8 cellular contexts compared by ENCODE assay signal in the genomic region with DNA sequence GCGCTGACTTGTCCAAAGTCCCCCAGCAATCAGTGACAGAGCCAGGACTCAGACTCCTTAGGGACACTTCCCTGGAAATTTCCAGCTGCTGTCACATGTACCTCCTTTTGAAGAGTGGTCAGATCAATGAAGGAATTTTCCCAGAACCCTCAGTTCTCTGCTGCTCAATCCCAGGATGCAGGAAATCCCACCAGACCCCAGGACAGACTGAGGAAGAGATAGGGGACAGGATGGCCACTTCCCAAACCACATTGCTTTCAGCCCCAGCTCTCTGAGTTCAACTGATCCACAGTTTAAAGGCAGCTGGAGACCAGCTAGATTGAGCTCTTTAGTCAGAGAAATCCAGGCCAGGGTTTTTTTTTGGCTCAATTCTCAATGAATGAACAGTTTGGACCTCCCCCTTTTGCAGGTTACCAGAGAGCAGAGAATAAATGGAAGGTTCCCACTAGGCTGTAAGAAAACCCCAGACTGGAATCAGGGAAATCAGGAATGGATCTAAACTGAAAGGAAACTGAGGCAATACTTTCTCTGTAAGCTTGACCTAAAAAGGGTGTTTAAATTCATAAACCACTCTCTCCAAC. TPM values are rescaled to one million over a fixed set of nuclear protein-coding genes. Genes with fewer than 3 reads are reported as not detected.
DNase-seq lines count a peak whose midpoint lies in the region; ATAC-seq, FAIRE-seq and TF ChIP-seq lines count a peak whose summit lies in the region.

No MANE protein-coding gene starts in this region.

- H3K4me3 Mint-ChIP-seq in activated naive CD8-positive, alpha-beta T cell treated with anti-CD3 and anti-CD28 coated beads, Interleukin-2, amount 10 ng/mL, durations not matched to agents 7 days and 5 days: peak overlapping the region; percentile 79
- H3K4me3 Mint-ChIP-seq in activated naive CD8-positive, alpha-beta T cell treated with anti-CD3 and anti-CD28 coated beads for 36 hours: no peak overlapping the region

- H3K79me2 ChIP-seq in keratinocyte (ENCODE audit: control insufficient read depth, insufficient read depth, low read length): no peaks in the 10 kb centered on the region

- H3K27ac Mint-ChIP-seq in activated naive CD8-positive, alpha-beta T cell treated with anti-CD3 and anti-CD28 coated beads, Interleukin-2, amount 10 ng/mL, durations not matched to agents 7 days and 5 days: no peak overlapping the region
- H3K27ac Mint-ChIP-seq in activated naive CD8-positive, alpha-beta T cell treated with anti-CD3 and anti-CD28 coated beads for 36 hours: no peak overlapping the region

- H2AFZ ChIP-seq in keratinocyte (ENCODE audit: control insufficient read depth, low read length): no peak overlapping the region

- H3K9me3 ChIP-seq in adipocyte (ENCODE audit: control insufficient read depth, low read length) (no peaks in the 10 kb centered on the region), keratinocyte (ENCODE audit: control insufficient read depth, low read depth, low read length) (no peaks in the 10 kb centered on the region)

- no peak overlapping the region for H3K27ac ChIP-seq in keratinocyte (ENCODE audit: control insufficient read depth, insufficient read depth, low read length)

- POLR2A ChIA-PET in activated naive CD8-positive, alpha-beta T cell treated with anti-CD3 and anti-CD28 coated beads, Interleukin-2, amount 10 ng/mL, durations not matched to agents 7 days and 5 days (lab: Charles Lee): interaction anchor here (0.6 to 1.1 kb wide), 2 partner anchors 14 to 23 kb away, joined by 3 to 5 read pairs; no protein-coding TSS in a partner anchor

- H3K9ac ChIP-seq in adipocyte (ENCODE audit: low read length) (no peak overlapping the region), keratinocyte (ENCODE audit: control insufficient read depth, extremely low read depth, insufficient read depth, low read length) (no peak overlapping the region)

- dilution Hi-C loops in keratinocyte (cut with MboI; ENCODE audit: extremely low pct_ligation_motif_present, low sequenced_read_pairs): no loop called here

- no peak overlapping the region for H3K4me2 ChIP-seq in keratinocyte (ENCODE audit: control insufficient read depth, extremely low read depth, insufficient read depth, low read depth, low read length)

- peaks cover 51% of the 10 kb centered on the region for H3K27me3 ChIP-seq in adipocyte (replicated peaks; ENCODE audit: control insufficient read depth, insufficient read depth, low read length)
- H3K27me3 ChIP-seq in keratinocyte (ENCODE audit: control insufficient read depth, extremely low read depth, insufficient read depth, low read length): peaks cover 11% of the 10 kb centered on the region

- peaks cover 3% of the 10 kb centered on the region for H3K4me1 ChIP-seq in adipocyte (ENCODE audit: control insufficient read depth, insufficient read depth, low read length)
- peaks cover 5% of the 10 kb centered on the region for H3K4me1 ChIP-seq in keratinocyte (ENCODE audit: control insufficient read depth, extremely low read depth, insufficient read depth, low read length)

- H3K36me3 ChIP-seq in adipocyte (ENCODE audit: control insufficient read depth, insufficient read depth, low read length, severe bottlenecking) (no peaks in the 10 kb centered on the region), keratinocyte (ENCODE audit: control insufficient read depth in 2 of 2, extremely low read depth in 1 of 2, insufficient read depth in 2 of 2, low read length in 2 of 2) (no peaks in the 10 kb centered on the region)

- ATAC-seq in activated naive CD8-positive, alpha-beta T cell treated with anti-CD3 and anti-CD28 coated beads, Interleukin-2, amount 10 ng/mL, durations not matched to agents 7 days and 5 days (ENCODE audit: low read depth): no peak
- ATAC-seq in HG02571 (IDR thresholded peaks at IDR 0.05; ENCODE audit: unreplicated experiment) (no peak), HG02840 (IDR thresholded peaks at IDR 0.05; ENCODE audit: low FRiP score, unreplicated experiment) (no peak), HG03571 (IDR thresholded peaks at IDR 0.05; ENCODE audit: unreplicated experiment) (no peak)

- no peaks in the 10 kb centered on the region for H3K9me1 ChIP-seq in keratinocyte (ENCODE audit: control insufficient read depth, extremely low read depth, insufficient read depth, low read length)

- DNase-seq in activated naive CD8-positive, alpha-beta T cell treated with anti-CD3 and anti-CD28 coated beads, Interleukin-2, amount 10 ng/mL, durations not matched to agents 7 days and 5 days: no peak
- DNase-seq in activated naive CD8-positive, alpha-beta T cell treated with anti-CD3 and anti-CD28 coated beads for 36 hours: no peak
- DNase-seq in NCI-H1930 (lab: John Stamatoyannopoulos, UW) (peak; percentile 59 to 72), adipocyte (ENCODE audit: low read depth) (peak; percentile 70), keratinocyte (ENCODE audit: low read depth, low spot score) (no peak)

- no peaks in the 10 kb centered on the region for H3K36me3 Mint-ChIP-seq in activated naive CD8-positive, alpha-beta T cell treated with anti-CD3 and anti-CD28 coated beads, Interleukin-2, amount 10 ng/mL, durations not matched to agents 7 days and 5 days
- peaks cover 5% of the 10 kb centered on the region for H3K36me3 Mint-ChIP-seq in activated naive CD8-positive, alpha-beta T cell treated with anti-CD3 and anti-CD28 coated beads for 36 hours

- H3K4me1 Mint-ChIP-seq in activated naive CD8-positive, alpha-beta T cell treated with anti-CD3 and anti-CD28 coated beads, Interleukin-2, amount 10 ng/mL, durations not matched to agents 7 days and 5 days: peaks cover 19% of the 10 kb centered on the region
- peaks cover 9% of the 10 kb centered on the region for H3K4me1 Mint-ChIP-seq in activated naive CD8-positive, alpha-beta T cell treated with anti-CD3 and anti-CD28 coated beads for 36 hours

- peaks cover 4% of the 10 kb centered on the region for H3K27me3 Mint-ChIP-seq in activated naive CD8-positive, alpha-beta T cell treated with anti-CD3 and anti-CD28 coated beads, Interleukin-2, amount 10 ng/mL, durations not matched to agents 7 days and 5 days
- peaks cover 8% of the 10 kb centered on the region for H3K27me3 Mint-ChIP-seq in activated naive CD8-positive, alpha-beta T cell treated with anti-CD3 and anti-CD28 coated beads for 36 hours

- H3K9me3 Mint-ChIP-seq in activated naive CD8-positive, alpha-beta T cell treated with anti-CD3 and anti-CD28 coated beads, Interleukin-2, amount 10 ng/mL, durations not matched to agents 7 days and 5 days: no peaks in the 10 kb centered on the region
- H3K9me3 Mint-ChIP-seq in activated naive CD8-positive, alpha-beta T cell treated with anti-CD3 and anti-CD28 coated beads for 36 hours: no peaks in the 10 kb centered on the region

- TF ChIP-seq CTCF in keratinocyte (optimal IDR thresholded peaks at IDR 0.05 in 1 of 3, IDR thresholded peaks at IDR 0.05 in 1 of 3, conservative IDR thresholded peaks at IDR 0.05 in 1 of 3; ENCODE audit: extremely low read depth in 1 of 3, insufficient read depth in 2 of 3, low read length in 3 of 3): no peak

- no peak overlapping the region for H3K4me3 ChIP-seq in adipocyte (ENCODE audit: low read length)
- no peak overlapping the region for H3K4me3 ChIP-seq in keratinocyte (ENCODE audit: control insufficient read depth in 2 of 3, extremely low read depth in 1 of 3, insufficient read depth in 2 of 3, low read depth in 1 of 3, low read length in 3 of 3)

- no peaks in the 10 kb centered on the region for H4K20me1 ChIP-seq in keratinocyte (ENCODE audit: control insufficient read depth, extremely low read depth, insufficient read depth, low read length)

- peak; percentile 23 for FAIRE-seq in keratinocyte (lab: Jason Lieb, UNC)

RNA-seq across cellular contexts. Expression of gene CYP1A1, which starts 1.5 kb away (rescaled TPM):
- 10 to 100 TPM; 12.0 to 12.4 TPM for total RNA-seq in activated naive CD8-positive, alpha-beta T cell treated with anti-CD3 and anti-CD28 coated beads, Interleukin-2, amount 10 ng/mL, durations not matched to agents 7 days and 5 days
- 1 to 10 TPM; 4.7 to 4.9 TPM for total RNA-seq in activated naive CD8-positive, alpha-beta T cell treated with anti-CD3 and anti-CD28 coated beads for 36 hours
- 3.1 to 23.4 TPM (median 4.8 TPM) in 3 replicates for polyA plus RNA-seq in keratinocyte
- 4.3 TPM for polyA plus RNA-seq in keratinocyte (2011; ENCODE audit: low read depth)
- polyA plus RNA-seq in keratinocyte (2011; cell fraction: cytosol; rRNA removed): 5.8 and 7.4 TPM in 2 replicates
- polyA plus RNA-seq in keratinocyte (2011; cell fraction: nucleus; rRNA removed): 19.8 and 26.2 TPM in 2 replicates
- 2.6 and 8.5 TPM in 2 replicates for polyA plus RNA-seq in keratinocyte (2012; ENCODE audit: low replicate concordance)
- polyA minus RNA-seq in keratinocyte: 3.5 to 18.4 TPM (median 10.9 TPM) in 3 replicates
- polyA minus RNA-seq in keratinocyte (2011; cell fraction: cytosol; rRNA and poly(A)+ RNA removed): 8.1 TPM
- 10.4 and 11.4 TPM in 2 replicates for polyA minus RNA-seq in keratinocyte (2011; cell fraction: nucleus; rRNA and poly(A)+ RNA removed)

RNA-seq across cellular contexts. Expression of gene CYP1A2, which starts 24.8 kb away (rescaled TPM):
- total RNA-seq in activated naive CD8-positive, alpha-beta T cell treated with anti-CD3 and anti-CD28 coated beads, Interleukin-2, amount 10 ng/mL, durations not matched to agents 7 days and 5 days: not detected
- not detected for total RNA-seq in activated naive CD8-positive, alpha-beta T cell treated with anti-CD3 and anti-CD28 coated beads for 36 hours
- polyA plus RNA-seq in keratinocyte: 0.04 to 0.09 TPM in 2 of 3 replicates, not detected in the other
- polyA plus RNA-seq in keratinocyte (2011; ENCODE audit: low read depth): not detected
- polyA plus RNA-seq in keratinocyte (2011; cell fraction: cytosol; rRNA removed): 0.06 TPM in 1 of 2 replicates, not detected in the other
- polyA plus RNA-seq in keratinocyte (2011; cell fraction: nucleus; rRNA removed): 0.04 and 0.09 TPM in 2 replicates
- not detected in 2 replicates for polyA plus RNA-seq in keratinocyte (2012; ENCODE audit: low replicate concordance)
- not detected in 3 replicates for polyA minus RNA-seq in keratinocyte
- not detected for polyA minus RNA-seq in keratinocyte (2011; cell fraction: cytosol; rRNA and poly(A)+ RNA removed)
- not detected in 2 replicates for polyA minus RNA-seq in keratinocyte (2011; cell fraction: nucleus; rRNA and poly(A)+ RNA removed)

RNA-seq across cellular contexts. Expression of gene EDC3, which starts 28.0 kb away (rescaled TPM):
- total RNA-seq in activated naive CD8-positive, alpha-beta T cell treated with anti-CD3 and anti-CD28 coated beads, Interleukin-2, amount 10 ng/mL, durations not matched to agents 7 days and 5 days: 10 to 100 TPM; 46.7 to 47.0 TPM
- total RNA-seq in activated naive CD8-positive, alpha-beta T cell treated with anti-CD3 and anti-CD28 coated beads for 36 hours: 10 to 100 TPM; 54.3 to 55.7 TPM
- 33.6 to 45.4 TPM (median 38.1 TPM) in 3 replicates for polyA plus RNA-seq in keratinocyte
- polyA plus RNA-seq in keratinocyte (2011; ENCODE audit: low read depth): 5.6 TPM
- 22.7 and 30.3 TPM in 2 replicates for polyA plus RNA-seq in keratinocyte (2011; cell fraction: cytosol; rRNA removed)
- 56.6 and 67.7 TPM in 2 replicates for polyA plus RNA-seq in keratinocyte (2011; cell fraction: nucleus; rRNA removed)
- polyA plus RNA-seq in keratinocyte (2012; ENCODE audit: low replicate concordance): 19.6 and 28.7 TPM in 2 replicates
- 34.5 to 76.0 TPM (median 69.5 TPM) in 3 replicates for polyA minus RNA-seq in keratinocyte
- polyA minus RNA-seq in keratinocyte (2011; cell fraction: cytosol; rRNA and poly(A)+ RNA removed): 28.6 TPM
- polyA minus RNA-seq in keratinocyte (2011; cell fraction: nucleus; rRNA and poly(A)+ RNA removed): 37.0 and 37.9 TPM in 2 replicates

RNA-seq across cellular contexts. Expression of gene CSK, which starts 58.0 kb away (rescaled TPM):
- 100 to 1,000 TPM; 269 to 281 TPM for total RNA-seq in activated naive CD8-positive, alpha-beta T cell treated with anti-CD3 and anti-CD28 coated beads, Interleukin-2, amount 10 ng/mL, durations not matched to agents 7 days and 5 days
- total RNA-seq in activated naive CD8-positive, alpha-beta T cell treated with anti-CD3 and anti-CD28 coated beads for 36 hours: 100 to 1,000 TPM; 308 to 310 TPM
- polyA plus RNA-seq in keratinocyte: 14.9 to 41.5 TPM (median 17.2 TPM) in 3 replicates
- 16.8 TPM for polyA plus RNA-seq in keratinocyte (2011; ENCODE audit: low read depth)
- polyA plus RNA-seq in keratinocyte (2011; cell fraction: cytosol; rRNA removed): 19.4 and 37.7 TPM in 2 replicates
- 40.0 and 50.1 TPM in 2 replicates for polyA plus RNA-seq in keratinocyte (2011; cell fraction: nucleus; rRNA removed)
- polyA plus RNA-seq in keratinocyte (2012; ENCODE audit: low replicate concordance): 38.6 and 52.8 TPM in 2 replicates
- polyA minus RNA-seq in keratinocyte: 22.1 to 111 TPM (median 39.2 TPM) in 3 replicates
- polyA minus RNA-seq in keratinocyte (2011; cell fraction: cytosol; rRNA and poly(A)+ RNA removed): 47.0 TPM
- 26.1 and 28.3 TPM in 2 replicates for polyA minus RNA-seq in keratinocyte (2011; cell fraction: nucleus; rRNA and poly(A)+ RNA removed)

Comparison
In these comparisons a context has a peak if more than half of its experiments do, and no peak if none do; other contexts are left out.
1. DNase-seq: peak in NCI-H1930 (2 of 2) and adipocyte (single experiment); none in activated naive CD8-positive, alpha-beta T cell treated with anti-CD3 and anti-CD28 coated beads, Interleukin-2, amount 10 ng/mL, durations not matched to agents 7 days and 5 days (single experiment), activated naive CD8-positive, alpha-beta T cell treated with anti-CD3 and anti-CD28 coated beads for 36 hours (single experiment) and keratinocyte (single experiment).